ENCODE assay signal across 15 cellular contexts in genomic region chr2:240946046-240946445, GRCh38. TPM values are rescaled to one million over a fixed set of nuclear protein-coding genes. Genes with fewer than 3 reads are reported as not detected.
DNase-seq lines count a peak whose midpoint lies in the region; TF ChIP-seq lines count a peak whose summit lies in the region.
"Had no signal": no experiment of that assay in that cellular context is flagged by ENCODE, and none has a peak within 500 bp of the region (broad histone marks: within the 10 kb centered on the region; RNA-seq: fewer than 3 reads in every experiment).

No MANE protein-coding gene starts in this region.

- no peaks in the 10 kb centered on the region for H3K27me3 ChIP-seq in suprapubic skin
- H3K27me3 ChIP-seq: ascending aorta had no signal

- peak; percentile 53 for DNase-seq in activated effector memory CD4-positive, alpha-beta T cell treated with anti-CD3 and anti-CD28 coated beads, Interleukin-2, amount 50 U/mL, for 16 hours
- no peak for DNase-seq in activated effector memory CD4-positive, alpha-beta T cell treated with Interleukin-2 at 50 U/mL for 16 hours
- DNase-seq in NCI-H524 (lab: John Stamatoyannopoulos, UW) (peak; percentile 75 to 91), islet precursor cell (peak; percentile 42), suprapubic skin (ENCODE audit: low spot score in 2 of 2) (peak; percentile 49 to 65), AG08395 (ENCODE audit: low spot score) (no peak), NAMALWA (ENCODE audit: low spot score) (no peak), GM19240 (ENCODE audit: insufficient read length, low spot score) (no peak)
- DNase-seq: ACHN, DMS53, naive B cell, NCI-H1436, NCI-H226 had no signal

- H3K27ac ChIP-seq in suprapubic skin = no peak overlapping the region
- H3K27ac ChIP-seq: ascending aorta, HL-60 had no signal

- H3K9me3 ChIP-seq in suprapubic skin = peaks cover 3% of the 10 kb centered on the region
- H3K9me3 ChIP-seq: ascending aorta had no signal

- no peak for TF ChIP-seq CTCF in suprapubic skin (IDR thresholded peaks at IDR 0.05)

- H3K36me3 ChIP-seq in suprapubic skin = no peaks in the 10 kb centered on the region
- H3K36me3 ChIP-seq: ascending aorta had no signal

- no peak for TF ChIP-seq POLR2A in suprapubic skin (IDR thresholded peaks at IDR 0.05)

- 64% methylated on average over 7 of the region's 7 CpGs for WGBS in suprapubic skin

- TF ChIP-seq EP300 in suprapubic skin (IDR thresholded peaks at IDR 0.05) = no peak

- H3K4me1 ChIP-seq in suprapubic skin = peaks cover 4% of the 10 kb centered on the region
- H3K4me1 ChIP-seq: ascending aorta had no signal

- no peak overlapping the region for H3K4me3 ChIP-seq in suprapubic skin
- H3K4me3 ChIP-seq: ascending aorta had no signal

RNA-seq across cellular contexts. Expression of gene CROCC2, which starts 39.9 kb away (rescaled TPM):
- total RNA-seq in suprapubic skin = not detected

RNA-seq across cellular contexts. Expression of gene MAB21L4, which starts 50.1 kb away (rescaled TPM):
- 10 to 100 TPM; 28.7 to 97.5 (median 69.2) TPM for total RNA-seq in suprapubic skin
- total RNA-seq: ascending aorta had no signal

RNA-seq across cellular contexts. Expression of gene SNED1, which starts 52.4 kb away (rescaled TPM):
- total RNA-seq in suprapubic skin = 10 to 100 TPM in 3 of 4 donors, 1 to 10 TPM in 1; 5.6 to 31.9 (median 13.2) TPM

Comparison
In these comparisons a context has a peak if more than half of its experiments do, and no peak if none do; other contexts are left out.
1. DNase-seq: peak in activated effector memory CD4-positive, alpha-beta T cell treated with anti-CD3 and anti-CD28 coated beads, Interleukin-2, amount 50 U/mL, for 16 hours (single experiment), NCI-H524 (2 of 2), islet precursor cell (single experiment) and suprapubic skin (2 of 2); none in activated effector memory CD4-positive, alpha-beta T cell treated with Interleukin-2 at 50 U/mL for 16 hours (single experiment), AG08395 (single experiment), NAMALWA (single experiment) and GM19240 (single experiment).